8 cellular contexts compared by ENCODE assay signal in genomic region chr4:107719927-107720722, GRCh38. TPM values are rescaled to one million over a fixed set of nuclear protein-coding genes. Genes with fewer than 3 reads are reported as not detected.
DNase-seq lines count a peak whose midpoint lies in the region; ATAC-seq and TF ChIP-seq lines count a peak whose summit lies in the region.

TSS of gene PAPSS1 (minus strand) at chr4:107720234. CDS start at chr4:107720179, 55 bp downstream.

- intact Hi-C loops in mammary epithelial cell (cut with micrococcal nuclease) = loop anchor here (2.0 to 10.0 kb wide), 2 partner anchors 29 to 475 kb away; no protein-coding TSS in a partner anchor

- in situ Hi-C loops in GM18951 (cut with MboI; ENCODE audit: low sequenced_read_pairs, unreplicated experiment) (no loop called here), mammary epithelial cell (cut with MboI; ENCODE audit: low sequenced_read_pairs in 2 of 2) (no loop called here)

- H3K9ac ChIP-seq in mammary epithelial cell (ENCODE audit: insufficient read depth, low read length) = peak within 1 kb of the TSS; percentile 75
- peak within 1 kb of the TSS; percentile 70; the same call in 1 of the 2 replicates for H3K9ac ChIP-seq in iPS-20b (ENCODE audit: low read depth, low read length)

- H3K27me3 ChIP-seq in mammary epithelial cell (ENCODE audit: insufficient read depth, low read length) (no peaks in the 10 kb centered on the region), iPS-20b (ENCODE audit: insufficient read depth, low read length) (no peaks in the 10 kb centered on the region)

- TF ChIP-seq POLR2A in GM18951 (IDR thresholded peaks at IDR 0.05; ENCODE audit: extremely low read depth, insufficient read depth, insufficient read length) = peak; percentile 67

- peaks cover 11% of the 10 kb centered on the region for H3K4me1 ChIP-seq in mammary epithelial cell (ENCODE audit: insufficient read depth, low read length)
- H3K4me1 ChIP-seq in iPS-20b (ENCODE audit: insufficient read depth, low read length) = peaks cover 11% of the 10 kb centered on the region; the same call in 1 of the 2 replicates

- H2AFZ ChIP-seq in mammary epithelial cell (ENCODE audit: low read depth, low read length) = peak within 1 kb of the TSS; percentile 91

- H3K9me3 ChIP-seq in mammary epithelial cell (replicated peaks; ENCODE audit: insufficient read depth, low read length) (no peaks in the 10 kb centered on the region), iPS-20b (ENCODE audit: insufficient read depth, low read depth, low read length) (no peaks in the 10 kb centered on the region)

- H3K4me3 ChIP-seq in WI38 (ENCODE audit: low read depth, low read length) = peak within 1 kb of the TSS; percentile 90
- H3K4me3 ChIP-seq in mammary epithelial cell (replicated peaks in 1 of 3; ENCODE audit: insufficient read depth in 1 of 3, low read depth in 2 of 3, low read length in 3 of 3) = peak within 1 kb of the TSS; percentile 70 to 96 (median 73)
- peak within 1 kb of the TSS; percentile 77 for H3K4me3 ChIP-seq in iPS-20b (ENCODE audit: low read length)
- peak within 1 kb of the TSS; percentile 67 to 97 (median 80) for H3K4me3 ChIP-seq in skin epidermis

- H3K27ac ChIP-seq in mammary epithelial cell (ENCODE audit: insufficient read depth, low read depth, low read length) (peak within 1 kb of the TSS; percentile 73), iPS-20b (ENCODE audit: low read length) (no peak within 1 kb of the TSS), skin epidermis (peak within 1 kb of the TSS; percentile 20 to 92 (median 83))

- no TSS peak for BruUV-seq in mammary epithelial cell (replicated peaks; lab: Mats Ljungman, UMichigan)

- peaks cover 44% of the 10 kb centered on the region for H3K79me2 ChIP-seq in mammary epithelial cell (ENCODE audit: insufficient read depth, low read length)

- 0% methylated on average over 12 of the region's 90 CpGs for WGBS in mammary epithelial cell (ENCODE audit: low coverage, missing lambda C conversion rate)

- ATAC-seq in HG03175 (IDR thresholded peaks at IDR 0.05; ENCODE audit: unreplicated experiment) = peak; percentile 84

- H3K36me3 ChIP-seq in mammary epithelial cell (ENCODE audit: insufficient read depth, low read length) (no peaks in the 10 kb centered on the region), iPS-20b (ENCODE audit: insufficient read depth, low read depth, low read length) (no peaks in the 10 kb centered on the region)

- TF ChIP-seq CTCF in WI38 (IDR thresholded peaks at IDR 0.05; ENCODE audit: low read depth, low read length) (no peak), mammary epithelial cell (conservative IDR thresholded peaks at IDR 0.05 in 1 of 2, IDR thresholded peaks at IDR 0.05 in 1 of 2; ENCODE audit: extremely low read depth in 1 of 2, insufficient read depth in 1 of 2, low read depth in 1 of 2, low read length in 2 of 2) (no peak)

- CTCF ChIA-PET in mammary epithelial cell (lab: Charles Lee; ENCODE audit: low non-redundant PET) = interaction anchor here (0.6 kb wide), 1 partner anchor 14 kb away, joined by 3 read pairs; no protein-coding TSS in a partner anchor

- H4K20me1 ChIP-seq in mammary epithelial cell (ENCODE audit: insufficient read depth, low read length) = no peaks in the 10 kb centered on the region

- DNase-seq in AG08396 (ENCODE audit: low spot score) (peak; percentile 97), NCI-H2227 treated with DMSO at 0.1 percent for 48 hours (lab: John Stamatoyannopoulos, UW) (peak; percentile 71), mammary epithelial cell (peak; percentile 98)

- H3K4me2 ChIP-seq in mammary epithelial cell (ENCODE audit: insufficient read depth, low read depth, low read length) = peak within 1 kb of the TSS; percentile 89

- dilution Hi-C loops in mammary epithelial cell (cut with HindIII; ENCODE audit: low sequenced_read_pairs) = no loop called here

RNA-seq across cellular contexts. Expression of gene PAPSS1, which starts in this region (rescaled TPM):
- 10 to 100 TPM; 68.5 to 94.7 TPM for total RNA-seq in mammary epithelial cell
- 113 TPM for polyA plus RNA-seq in mammary epithelial cell
- polyA minus RNA-seq in mammary epithelial cell = 95.7 TPM
